In the genomic region with DNA sequence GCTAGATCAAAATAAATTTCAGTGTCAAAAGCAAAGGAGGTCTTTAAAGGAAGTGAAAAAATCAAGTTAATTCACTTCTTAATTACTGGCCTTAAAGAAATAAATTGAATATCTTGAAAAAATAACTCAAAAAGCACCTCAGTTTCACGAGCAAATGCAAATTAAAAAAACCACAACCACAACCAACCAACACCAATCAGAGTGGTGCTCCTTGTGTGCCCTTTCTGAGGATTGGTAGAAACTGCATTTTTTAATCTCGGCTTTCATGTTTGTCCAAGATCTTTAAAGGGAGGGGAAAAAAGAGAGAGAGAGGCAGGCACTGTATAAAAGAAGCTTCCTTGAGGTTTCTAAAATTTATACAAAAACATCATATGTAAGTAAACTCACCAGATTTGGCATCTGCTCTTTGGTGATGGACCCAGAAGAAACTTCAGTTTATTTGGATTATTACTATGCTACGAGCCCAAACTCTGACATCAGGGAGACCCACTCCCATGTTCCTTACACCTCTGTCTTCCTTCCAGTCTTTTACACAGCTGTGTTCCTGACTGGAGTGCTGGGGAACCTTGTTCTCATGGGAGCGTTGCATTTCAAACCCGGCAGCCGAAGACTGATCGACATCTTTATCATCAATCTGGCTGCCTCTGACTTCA, we compare ENCODE assay signal across 10 cellular contexts. TPM values are rescaled to one million over a fixed set of nuclear protein-coding genes. Genes with fewer than 3 reads are reported as not detected.
A peak's percentile ranks its signal among the peaks of the same experiment; 100 is the strongest.
DNase-seq lines count a peak whose midpoint lies in the region; ATAC-seq and TF ChIP-seq lines count a peak whose summit lies in the region.
"Had no signal": no experiment of that assay in that cellular context is flagged by ENCODE, and none has a peak within 500 bp of the region (broad histone marks: within the 10 kb centered on the region; RNA-seq: fewer than 3 reads in every experiment).

A gene (plus strand): TSS at position 357 of the 653 bp plus-strand sequence. CDS start 56 bp downstream, at position 413.

- TF ChIP-seq CTCF in hepatocyte (IDR thresholded peaks at IDR 0.05; ENCODE audit: poor library complexity) (no peak), osteoblast (IDR thresholded peaks at IDR 0.05; ENCODE audit: extremely low read depth, low read depth, low read length) (no peak)

- H3K4me3 Mint-ChIP-seq in activated naive CD4-positive, alpha-beta T cell treated with anti-CD3 and anti-CD28 coated beads, Interleukin-2, amount 50 U/mL, for 24 hours, result peak within 1 kb of the TSS; percentile 40
- H3K4me3 Mint-ChIP-seq in T-helper 1 cell treated with Interleukin-12 subunit alpha and Interleukin-12 subunit beta and Interleukin-4 antibody, amounts not matched to agents 30 μg/mL and 1 μg/mL, for 36 hours, result peak within 1 kb of the TSS; percentile 77
- H3K4me3 Mint-ChIP-seq: dendritic cell treated with granulocyte-macrophage colony-stimulating factor and Interleukin-4, amounts not matched to agents 40 ng/mL and 50 ng/mL, for 4 days had no signal

- no peaks in the 10 kb centered on the region for H3K4me1 ChIP-seq in hepatocyte (ENCODE audit: insufficient read depth)
- no peaks in the 10 kb centered on the region for H3K4me1 ChIP-seq in osteoblast (ENCODE audit: insufficient read depth, low read length)

- no peak within 1 kb of the TSS for H3K27ac ChIP-seq in hepatocyte
- H3K27ac ChIP-seq in osteoblast (ENCODE audit: low read depth, low read length), result no peak within 1 kb of the TSS

- H4K20me1 ChIP-seq in hepatocyte (ENCODE audit: insufficient read depth, poor library complexity, severe bottlenecking) (no peaks in the 10 kb centered on the region), osteoblast (ENCODE audit: insufficient read depth, low read length) (no peaks in the 10 kb centered on the region)

- H3K9me3 Mint-ChIP-seq in activated naive CD4-positive, alpha-beta T cell treated with anti-CD3 and anti-CD28 coated beads, Interleukin-2, amount 50 U/mL, for 24 hours, result no peaks in the 10 kb centered on the region
- H3K9me3 Mint-ChIP-seq in T-helper 1 cell treated with Interleukin-12 subunit alpha and Interleukin-12 subunit beta and Interleukin-4 antibody, amounts not matched to agents 30 μg/mL and 1 μg/mL, for 36 hours, result no peaks in the 10 kb centered on the region
- H3K9me3 Mint-ChIP-seq: dendritic cell treated with granulocyte-macrophage colony-stimulating factor and Interleukin-4, amounts not matched to agents 40 ng/mL and 50 ng/mL, for 4 days had no signal

- H3K36me3 Mint-ChIP-seq in activated naive CD4-positive, alpha-beta T cell treated with anti-CD3 and anti-CD28 coated beads, Interleukin-2, amount 50 U/mL, for 24 hours, result no peaks in the 10 kb centered on the region
- peaks cover 32% of the 10 kb centered on the region for H3K36me3 Mint-ChIP-seq in T-helper 1 cell treated with Interleukin-12 subunit alpha and Interleukin-12 subunit beta and Interleukin-4 antibody, amounts not matched to agents 30 μg/mL and 1 μg/mL, for 36 hours (ENCODE audit: low read depth)

- no peaks in the 10 kb centered on the region for H3K9me2 ChIP-seq in hepatocyte (replicated peaks; ENCODE audit: insufficient read depth)

- no peak within 1 kb of the TSS for H3K4me2 ChIP-seq in hepatocyte
- no peak within 1 kb of the TSS for H3K4me2 ChIP-seq in osteoblast (ENCODE audit: insufficient read depth, low read length)

- no peak within 1 kb of the TSS for H3K27ac Mint-ChIP-seq in activated naive CD4-positive, alpha-beta T cell treated with anti-CD3 and anti-CD28 coated beads, Interleukin-2, amount 50 U/mL, for 24 hours
- H3K27ac Mint-ChIP-seq in T-helper 1 cell treated with Interleukin-12 subunit alpha and Interleukin-12 subunit beta and Interleukin-4 antibody, amounts not matched to agents 30 μg/mL and 1 μg/mL, for 36 hours, result peak within 1 kb of the TSS; percentile 83
- H3K27ac Mint-ChIP-seq: dendritic cell treated with granulocyte-macrophage colony-stimulating factor and Interleukin-4, amounts not matched to agents 40 ng/mL and 50 ng/mL, for 4 days had no signal

- H3K27me3 ChIP-seq in hepatocyte, result no peaks in the 10 kb centered on the region
- peaks cover 14% of the 10 kb centered on the region for H3K27me3 ChIP-seq in osteoblast (ENCODE audit: insufficient read depth, low read length)
- H3K27me3 ChIP-seq: MG63 had no signal

- ATAC-seq in HG02678 (IDR thresholded peaks at IDR 0.05; ENCODE audit: unreplicated experiment) (peak; percentile 34), HG02840 (IDR thresholded peaks at IDR 0.05; ENCODE audit: low FRiP score, unreplicated experiment) (no peak)

- H3K36me3 ChIP-seq in hepatocyte (replicated peaks; ENCODE audit: insufficient read depth, low read depth) (no peaks in the 10 kb centered on the region), osteoblast (ENCODE audit: insufficient read depth, low read length) (no peaks in the 10 kb centered on the region)
- H3K36me3 ChIP-seq: MG63 had no signal

- no peaks in the 10 kb centered on the region for H3K27me3 Mint-ChIP-seq in activated naive CD4-positive, alpha-beta T cell treated with anti-CD3 and anti-CD28 coated beads, Interleukin-2, amount 50 U/mL, for 24 hours
- no peaks in the 10 kb centered on the region for H3K27me3 Mint-ChIP-seq in T-helper 1 cell treated with Interleukin-12 subunit alpha and Interleukin-12 subunit beta and Interleukin-4 antibody, amounts not matched to agents 30 μg/mL and 1 μg/mL, for 36 hours (ENCODE audit: low read depth)

- H3K4me3 ChIP-seq in hepatocyte, result no peak within 1 kb of the TSS
- H3K4me3 ChIP-seq in osteoblast (ENCODE audit: insufficient read depth, low read length), result no peak within 1 kb of the TSS
- H3K4me3 ChIP-seq: MG63 had no signal

- 89% methylated on average over 7 of the region's 7 CpGs for WGBS in hepatocyte (ENCODE audit: low lambda C conversion rate, missing lambda C conversion rate)

- H3K79me2 ChIP-seq in hepatocyte (no peaks in the 10 kb centered on the region), osteoblast (ENCODE audit: insufficient read depth, low read length) (no peaks in the 10 kb centered on the region)

- DNase-seq in activated naive CD4-positive, alpha-beta T cell treated with Interleukin-2 at 50 U/mL for 16 hours, result no peak
- no peak for DNase-seq in hepatocyte (ENCODE audit: low spot score)
- no peak for DNase-seq in DMS 273 (lab: John Stamatoyannopoulos, UW; ENCODE audit: unreplicated experiment)
- no peak for DNase-seq in osteoblast (ENCODE audit: insufficient read length, low spot score, missing footprints)
- DNase-seq: MG63 had no signal

- H3K9me3 ChIP-seq in hepatocyte (ENCODE audit: low read depth) (no peaks in the 10 kb centered on the region), osteoblast (ENCODE audit: low read depth, low read length) (no peaks in the 10 kb centered on the region)
- H3K9me3 ChIP-seq: MG63 had no signal

- peaks cover 8% of the 10 kb centered on the region for H3K4me1 Mint-ChIP-seq in activated naive CD4-positive, alpha-beta T cell treated with anti-CD3 and anti-CD28 coated beads, Interleukin-2, amount 50 U/mL, for 24 hours
- H3K4me1 Mint-ChIP-seq in T-helper 1 cell treated with Interleukin-12 subunit alpha and Interleukin-12 subunit beta and Interleukin-4 antibody, amounts not matched to agents 30 μg/mL and 1 μg/mL, for 36 hours (ENCODE audit: low read depth), result peaks cover 57% of the 10 kb centered on the region

- H2AFZ ChIP-seq in hepatocyte (no peak within 1 kb of the TSS), osteoblast (ENCODE audit: low read length) (no peak within 1 kb of the TSS)

RNA-seq across cellular contexts. Expression of the gene that starts here (rescaled TPM):
- total RNA-seq in hepatocyte (not detected in 2 replicates), osteoblast (not detected in 2 replicates)
- polyA plus RNA-seq in hepatocyte, result not detected in 2 replicates
